ENCODE assay signal across 15 cellular contexts in the genomic region with DNA sequence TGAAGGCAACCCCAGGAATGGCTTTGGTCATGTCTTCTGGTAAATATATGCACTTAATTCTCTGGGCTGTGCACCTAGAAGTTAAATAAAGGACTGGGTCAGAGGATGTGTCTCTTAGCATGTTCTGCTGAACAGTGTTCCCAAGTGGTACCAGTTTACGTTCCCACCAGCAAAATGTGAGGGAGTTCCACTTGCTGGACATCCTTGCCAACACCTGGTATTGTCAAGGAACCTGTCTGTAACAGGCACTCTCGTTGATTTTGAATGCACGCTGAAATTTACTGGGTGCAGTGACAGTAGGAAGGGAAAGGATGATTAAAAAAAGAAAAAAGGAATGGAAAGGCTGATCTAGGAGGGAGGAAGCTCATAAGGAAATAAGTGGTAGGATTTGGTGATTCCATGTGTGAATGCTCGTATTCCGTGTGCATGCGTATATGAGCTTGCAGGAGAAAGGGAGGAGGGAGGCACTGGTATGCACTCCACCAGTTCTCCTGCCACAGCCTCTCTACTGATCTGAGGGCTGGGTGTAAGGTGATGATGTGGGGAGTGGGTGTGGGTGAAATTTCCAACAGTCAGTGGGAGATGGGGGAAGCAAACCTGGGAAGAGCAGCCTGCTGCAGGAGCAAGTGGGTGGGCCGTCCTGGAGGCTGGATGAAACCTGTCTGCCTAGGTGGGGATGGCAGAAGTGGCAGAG. TPM values are rescaled to one million over a fixed set of nuclear protein-coding genes. Genes with fewer than 3 reads are reported as not detected.
A peak's percentile ranks its signal among the peaks of the same experiment; 100 is the strongest.
DNase-seq lines count a peak whose midpoint lies in the region; ATAC-seq and TF ChIP-seq lines count a peak whose summit lies in the region.
"Had no signal": no experiment of that assay in that cellular context is flagged by ENCODE, and none has a peak within 500 bp of the region (broad histone marks: within the 10 kb centered on the region; RNA-seq: fewer than 3 reads in every experiment).

No MANE protein-coding gene starts in this region.

- no peak for DNase-seq in T-helper 2 cell treated with Interferon-gamma antibody and Interleukin-4, amounts not matched to agents 5 μg/mL and 100 μg/mL, for 36 hours (ENCODE audit: low spot score)
- DNase-seq in T-helper 2 cell (no peak), RWPE1 (ENCODE audit: low spot score) (no peak), osteoblast (ENCODE audit: insufficient read length, low spot score, missing footprints) (no peak), MM.1S (no peak), SW480 (ENCODE audit: low spot score) (no peak)
- no peak for DNase-seq in effector memory CD8-positive, alpha-beta T cell
- DNase-seq: activated CD4-positive, CD25-positive, alpha-beta regulatory T cell treated with anti-CD3 and anti-CD28 coated beads, Interleukin-2, amount 50 U/mL, for 72 hours; activated effector memory CD4-positive, alpha-beta T cell treated with Interleukin-2 at 50 U/mL for 16 hours; left ventricle myocardium inferior; NCI-H1105 treated with DMSO at 0.1 percent for 48 hours; NCI-H2227 treated with DMSO at 0.1 percent for 48 hours; testis had no signal

- peaks cover 52% of the 10 kb centered on the region for H3K4me1 Mint-ChIP-seq in T-helper 2 cell treated with Interferon-gamma antibody and Interleukin-4, amounts not matched to agents 5 μg/mL and 100 μg/mL, for 36 hours (ENCODE audit: low read depth)
- H3K4me1 Mint-ChIP-seq in effector memory CD8-positive, alpha-beta T cell (ENCODE audit: low read depth in 2 of 2) = peaks cover 59 to 71% of the 10 kb centered on the region in 2 donors

- H3F3A ChIP-seq in MM.1S (ENCODE audit: insufficient read depth, low read length) = no peaks in the 10 kb centered on the region

- H4K20me1 ChIP-seq in osteoblast (ENCODE audit: insufficient read depth, low read length) (peaks cover 77% of the 10 kb centered on the region), MM.1S (ENCODE audit: insufficient read depth, low read length) (peaks cover 49% of the 10 kb centered on the region)

- H3K9ac ChIP-seq in MM.1S (ENCODE audit: low read length) = no peak overlapping the region

- H3K9me3 ChIP-seq in osteoblast (ENCODE audit: low read depth, low read length) (no peaks in the 10 kb centered on the region), MM.1S (replicated peaks; ENCODE audit: insufficient read depth, low read length) (no peaks in the 10 kb centered on the region)
- H3K9me3 ChIP-seq: left ventricle myocardium inferior, SJSA1, testis had no signal

- ATAC-seq in effector memory CD8-positive, alpha-beta T cell (replicated peaks) = no peak
- no peak for ATAC-seq in HG03469 (IDR thresholded peaks at IDR 0.05; ENCODE audit: unreplicated experiment)

- peaks cover 55% of the 10 kb centered on the region for H3K4me1 ChIP-seq in osteoblast (ENCODE audit: insufficient read depth, low read length)
- peaks cover 9% of the 10 kb centered on the region; the same call in 1 of the 2 replicates for H3K4me1 ChIP-seq in MM.1S (ENCODE audit: low read length)

- H3K27me3 Mint-ChIP-seq in T-helper 2 cell treated with Interferon-gamma antibody and Interleukin-4, amounts not matched to agents 5 μg/mL and 100 μg/mL, for 36 hours (ENCODE audit: low read depth) = no peaks in the 10 kb centered on the region
- H3K27me3 Mint-ChIP-seq in effector memory CD8-positive, alpha-beta T cell = no peaks in the 10 kb centered on the region

- H3K27ac Mint-ChIP-seq in T-helper 2 cell treated with Interferon-gamma antibody and Interleukin-4, amounts not matched to agents 5 μg/mL and 100 μg/mL, for 36 hours = peak overlapping the region; percentile 46
- H3K27ac Mint-ChIP-seq in effector memory CD8-positive, alpha-beta T cell = peak overlapping the region; percentile 86 to 90

- POLR2A ChIA-PET in RWPE1 (lab: Yijun Ruan, JAX; ENCODE audit: low non-redundant PET) = no interaction called here

- H3K27me3 ChIP-seq in osteoblast (ENCODE audit: insufficient read depth, low read length) (no peaks in the 10 kb centered on the region), MM.1S (replicated peaks; ENCODE audit: insufficient read depth, low read length) (no peaks in the 10 kb centered on the region)
- H3K27me3 ChIP-seq: SJSA1, testis had no signal

- H3K36me3 ChIP-seq in osteoblast (ENCODE audit: insufficient read depth, low read length) = peaks cover 38% of the 10 kb centered on the region
- H3K36me3 ChIP-seq in MM.1S (replicated peaks; ENCODE audit: insufficient read depth, low read length) = 0 out of 2 replicates have a peak, but pooled peaks cover 2% of the 10 kb centered on the region

- H2AFZ ChIP-seq in osteoblast (ENCODE audit: low read length) (no peak overlapping the region), MM.1S (ENCODE audit: low read length) (no peak overlapping the region)

- H3K9me3 Mint-ChIP-seq in T-helper 2 cell treated with Interferon-gamma antibody and Interleukin-4, amounts not matched to agents 5 μg/mL and 100 μg/mL, for 36 hours = no peaks in the 10 kb centered on the region
- H3K9me3 Mint-ChIP-seq in effector memory CD8-positive, alpha-beta T cell = no peaks in the 10 kb centered on the region

- H3K9me2 ChIP-seq in MM.1S (replicated peaks; ENCODE audit: insufficient read depth, low read length) = no peaks in the 10 kb centered on the region

- peak overlapping the region; percentile 1 for H3K4me3 Mint-ChIP-seq in T-helper 2 cell treated with Interferon-gamma antibody and Interleukin-4, amounts not matched to agents 5 μg/mL and 100 μg/mL, for 36 hours
- H3K4me3 Mint-ChIP-seq in effector memory CD8-positive, alpha-beta T cell = peak overlapping the region; percentile 45 to 66

- TF ChIP-seq CTCF in RWPE1 (conservative IDR thresholded peaks at IDR 0.05; ENCODE audit: low read depth) (no peak), osteoblast (IDR thresholded peaks at IDR 0.05; ENCODE audit: extremely low read depth, low read depth, low read length) (no peak), MM.1S (IDR thresholded peaks at IDR 0.05; ENCODE audit: low read length) (no peak)

- peaks cover 45% of the 10 kb centered on the region for H3K36me3 Mint-ChIP-seq in T-helper 2 cell treated with Interferon-gamma antibody and Interleukin-4, amounts not matched to agents 5 μg/mL and 100 μg/mL, for 36 hours (ENCODE audit: low read depth)
- H3K36me3 Mint-ChIP-seq in effector memory CD8-positive, alpha-beta T cell (ENCODE audit: insufficient read depth) = peaks cover 59% of the 10 kb centered on the region

- H3K4me2 ChIP-seq in osteoblast (ENCODE audit: insufficient read depth, low read length) = no peak overlapping the region
- H3K4me2 ChIP-seq in MM.1S (ENCODE audit: low read depth, low read length) = no peak overlapping the region

- CTCF ChIA-PET in RWPE1 (lab: Yijun Ruan, JAX) = no interaction called here

- H3K4me3 ChIP-seq in osteoblast (ENCODE audit: insufficient read depth, low read length) (no peak overlapping the region), MM.1S (ENCODE audit: low read length) (no peak overlapping the region)
- H3K4me3 ChIP-seq: left ventricle myocardium inferior, SJSA1, testis had no signal

- H3K79me2 ChIP-seq in osteoblast (ENCODE audit: insufficient read depth, low read length) (peaks cover 94% of the 10 kb centered on the region), MM.1S (ENCODE audit: low read length) (peaks cover 98% of the 10 kb centered on the region)

- H3K27ac ChIP-seq in RWPE1 (peak overlapping the region; percentile 100), osteoblast (ENCODE audit: low read depth, low read length) (peak overlapping the region; percentile 58), MM.1S (ENCODE audit: low read length) (no peak overlapping the region)
- H3K27ac ChIP-seq: SJSA1, testis had no signal

RNA-seq across cellular contexts. Expression of gene MED15, which starts 14.9 kb away (rescaled TPM):
- total RNA-seq in osteoblast = 36.9 and 49.8 TPM in 2 replicates

RNA-seq across cellular contexts. Expression of gene KLHL22, which starts 26.7 kb away (rescaled TPM):
- 36.9 and 46.6 TPM in 2 replicates for total RNA-seq in osteoblast
